In genomic region chr16:75099075-75099667, GRCh38 we compare ENCODE assay signal across 10 cellular contexts. TPM values are rescaled to one million over a fixed set of nuclear protein-coding genes. Genes with fewer than 3 reads are reported as not detected.
DNase-seq lines count a peak whose midpoint lies in the region; ATAC-seq, FAIRE-seq and TF ChIP-seq lines count a peak whose summit lies in the region.
"Had no signal": no experiment of that assay in that cellular context is flagged by ENCODE, and none has a peak within 500 bp of the region (broad histone marks: within the 10 kb centered on the region; RNA-seq: fewer than 3 reads in every experiment).

No MANE protein-coding gene starts in this region.

- H2AFZ ChIP-seq in smooth muscle cell (ENCODE audit: low read depth) = no peak overlapping the region

- H3K4me1 ChIP-seq in BLaER1 (peaks cover 100% of the 10 kb centered on the region), smooth muscle cell (ENCODE audit: low read depth) (peaks cover 6% of the 10 kb centered on the region)

- no peaks in the 10 kb centered on the region for H3K27me3 Mint-ChIP-seq in activated naive CD8-positive, alpha-beta T cell treated with anti-CD3 and anti-CD28 coated beads, Interleukin-2, amount 50 U/mL, for 24 hours
- peaks cover 0 to 3% (median 0%) of the 10 kb centered on the region in 5 donors for H3K27me3 Mint-ChIP-seq in naive thymus-derived CD8-positive, alpha-beta T cell

- no peaks in the 10 kb centered on the region for H3K79me2 ChIP-seq in smooth muscle cell (ENCODE audit: low read depth)

- H3K4me1 Mint-ChIP-seq in activated naive CD8-positive, alpha-beta T cell treated with anti-CD3 and anti-CD28 coated beads, Interleukin-2, amount 50 U/mL, for 24 hours = peaks cover 66% of the 10 kb centered on the region
- peaks cover 17 to 44% (median 41%) of the 10 kb centered on the region in 4 donors for H3K4me1 Mint-ChIP-seq in naive thymus-derived CD8-positive, alpha-beta T cell

- FAIRE-seq in GM19239 (lab: Jason Lieb, UNC) = peak; percentile 35

- H3K4me3 Mint-ChIP-seq in activated naive CD8-positive, alpha-beta T cell treated with anti-CD3 and anti-CD28 coated beads, Interleukin-2, amount 50 U/mL, for 24 hours = peak overlapping the region; percentile 54
- peak overlapping the region in 8 of 10 donors; percentile 7 to 66 (median 54) for H3K4me3 Mint-ChIP-seq in naive thymus-derived CD8-positive, alpha-beta T cell

- H3K4me3 ChIP-seq in BLaER1 (peak overlapping the region; percentile 41), smooth muscle cell (no peak overlapping the region)

- H3K9ac ChIP-seq in BLaER1 (peak overlapping the region; percentile 57), smooth muscle cell (ENCODE audit: low read depth) (no peak overlapping the region)

- no peaks in the 10 kb centered on the region for H3F3A ChIP-seq in smooth muscle cell (ENCODE audit: low read depth)

- H3K27ac Mint-ChIP-seq in activated naive CD8-positive, alpha-beta T cell treated with anti-CD3 and anti-CD28 coated beads, Interleukin-2, amount 50 U/mL, for 24 hours = peak overlapping the region; percentile 86
- peak overlapping the region; percentile 41 to 88 (median 76) for H3K27ac Mint-ChIP-seq in naive thymus-derived CD8-positive, alpha-beta T cell

- H3K27me3 ChIP-seq in BLaER1 (no peaks in the 10 kb centered on the region), smooth muscle cell (ENCODE audit: low read depth) (no peaks in the 10 kb centered on the region)

- H4K20me1 ChIP-seq in BLaER1 (peaks cover 96% of the 10 kb centered on the region), smooth muscle cell (ENCODE audit: low read depth) (peaks cover 70% of the 10 kb centered on the region)

- no peak for ATAC-seq in activated naive CD8-positive, alpha-beta T cell treated with anti-CD3 and anti-CD28 coated beads, Interleukin-2, amount 50 U/mL, for 24 hours
- ATAC-seq in naive thymus-derived CD8-positive, alpha-beta T cell = no peak
- ATAC-seq in GM18858 (IDR thresholded peaks at IDR 0.05; ENCODE audit: unreplicated experiment) = no peak

- H3K36me3 ChIP-seq in BLaER1 (peaks cover 58% of the 10 kb centered on the region), smooth muscle cell (ENCODE audit: low read depth) (no peaks in the 10 kb centered on the region)

- peaks cover 2% of the 10 kb centered on the region for H3K9me3 Mint-ChIP-seq in activated naive CD8-positive, alpha-beta T cell treated with anti-CD3 and anti-CD28 coated beads, Interleukin-2, amount 50 U/mL, for 24 hours
- no peaks in the 10 kb centered on the region for H3K9me3 Mint-ChIP-seq in naive thymus-derived CD8-positive, alpha-beta T cell

- H3K36me3 Mint-ChIP-seq in activated naive CD8-positive, alpha-beta T cell treated with anti-CD3 and anti-CD28 coated beads, Interleukin-2, amount 50 U/mL, for 24 hours (ENCODE audit: low read depth) = peaks cover 1% of the 10 kb centered on the region
- H3K36me3 Mint-ChIP-seq in naive thymus-derived CD8-positive, alpha-beta T cell = peaks cover 0 to 2% (median 1%) of the 10 kb centered on the region in 3 donors

- H3K27ac ChIP-seq in BLaER1 (peak overlapping the region; percentile 88), smooth muscle cell (ENCODE audit: low read depth) (no peak overlapping the region)

- TF ChIP-seq CTCF in smooth muscle cell (IDR thresholded peaks at IDR 0.05; ENCODE audit: borderline replicate concordance, insufficient read depth, poor library complexity, severe bottlenecking) = no peak

- DNase-seq in GM19239 (ENCODE audit: insufficient read length, low spot score) (no peak), NCI-H2196 (lab: John Stamatoyannopoulos, UW; ENCODE audit: unreplicated experiment) (no peak), DMS53 treated with DMSO at 0.1 percent for 48 hours (lab: John Stamatoyannopoulos, UW; ENCODE audit: unreplicated experiment) (no peak), smooth muscle cell (lab: John Stamatoyannopoulos, UW; ENCODE audit: unreplicated experiment) (no peak)
- no peak for DNase-seq in activated naive CD8-positive, alpha-beta T cell treated with anti-CD3 and anti-CD28 coated beads, Interleukin-2, amount 50 U/mL, for 24 hours
- no peak for DNase-seq in naive thymus-derived CD8-positive, alpha-beta T cell
- DNase-seq: kidney glomerular epithelial cell, NCI-H2171 treated with DMSO at 0.1 percent for 48 hours had no signal

- WGBS in smooth muscle cell (ENCODE audit: low lambda C conversion rate) = 84% methylated on average over 8 of the region's 8 CpGs

- POLR2A ChIA-PET in naive thymus-derived CD8-positive, alpha-beta T cell (lab: Charles Lee) = interaction anchor here (0.6 to 1.4 kb wide), 5 partner anchors 12 to 268 kb away, joined by 3 to 4 read pairs (median 3); no protein-coding TSS in a partner anchor

- peak overlapping the region; percentile 89 for H3K4me2 ChIP-seq in BLaER1
- no peak overlapping the region for H3K4me2 ChIP-seq in smooth muscle cell

- H3K9me3 ChIP-seq in BLaER1 = no peaks in the 10 kb centered on the region
- H3K9me3 ChIP-seq in smooth muscle cell (replicated peaks; ENCODE audit: low read depth) = no peaks in the 10 kb centered on the region

RNA-seq across cellular contexts. Expression of gene LDHD, which starts 17.4 kb away (rescaled TPM):
- not detected for total RNA-seq in naive thymus-derived CD8-positive, alpha-beta T cell
- polyA plus RNA-seq in naive thymus-derived CD8-positive, alpha-beta T cell = not detected
- total RNA-seq in smooth muscle cell = 0.67 and 0.85 TPM in 2 replicates
- 1.2 and 1.5 TPM in 2 replicates for polyA plus RNA-seq in smooth muscle cell

RNA-seq across cellular contexts. Expression of gene ZFP1, which starts 49.2 kb away (rescaled TPM):
- total RNA-seq in naive thymus-derived CD8-positive, alpha-beta T cell = 10 to 100 TPM; 14.0 to 17.1 TPM
- 10 to 100 TPM; 12.4 to 26.5 (median 15.8) TPM for polyA plus RNA-seq in naive thymus-derived CD8-positive, alpha-beta T cell
- 15.0 and 29.0 TPM in 2 replicates for total RNA-seq in smooth muscle cell
- polyA plus RNA-seq in smooth muscle cell = 12.5 and 12.6 TPM in 2 replicates
